ENCODE assay signal across 9 cellular contexts in the genomic region with DNA sequence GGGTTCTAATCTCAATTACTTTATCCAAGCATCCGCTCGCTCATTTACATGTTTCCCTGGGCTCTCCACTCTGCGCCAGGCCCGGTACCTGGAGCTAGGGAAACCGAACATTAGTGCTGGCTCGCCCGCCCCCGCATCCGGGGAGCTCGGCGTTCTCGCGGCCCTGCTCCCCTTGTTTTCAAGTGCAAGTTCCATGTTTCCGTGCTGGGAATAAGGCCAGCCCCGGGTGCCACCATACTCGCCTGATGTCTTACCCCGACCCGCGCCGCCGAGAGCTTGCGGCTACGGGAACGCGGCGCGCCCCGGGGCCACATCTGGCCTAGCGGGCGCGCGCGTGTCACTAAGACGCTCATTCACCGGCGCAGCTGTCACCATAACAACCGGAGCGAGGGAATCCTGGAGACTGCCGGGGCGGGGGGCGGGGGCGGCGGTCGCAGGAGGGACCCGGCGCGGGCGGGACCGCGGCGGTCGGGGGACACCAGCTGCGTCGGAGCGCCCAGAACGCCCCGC. TPM values are rescaled to one million over a fixed set of nuclear protein-coding genes. Genes with fewer than 3 reads are reported as not detected.
DNase-seq lines count a peak whose midpoint lies in the region; ATAC-seq and TF ChIP-seq lines count a peak whose summit lies in the region.
"Had no signal": no experiment of that assay in that cellular context is flagged by ENCODE, and none has a peak within 500 bp of the region (broad histone marks: within the 10 kb centered on the region; RNA-seq: fewer than 3 reads in every experiment).

A gene with protein sequence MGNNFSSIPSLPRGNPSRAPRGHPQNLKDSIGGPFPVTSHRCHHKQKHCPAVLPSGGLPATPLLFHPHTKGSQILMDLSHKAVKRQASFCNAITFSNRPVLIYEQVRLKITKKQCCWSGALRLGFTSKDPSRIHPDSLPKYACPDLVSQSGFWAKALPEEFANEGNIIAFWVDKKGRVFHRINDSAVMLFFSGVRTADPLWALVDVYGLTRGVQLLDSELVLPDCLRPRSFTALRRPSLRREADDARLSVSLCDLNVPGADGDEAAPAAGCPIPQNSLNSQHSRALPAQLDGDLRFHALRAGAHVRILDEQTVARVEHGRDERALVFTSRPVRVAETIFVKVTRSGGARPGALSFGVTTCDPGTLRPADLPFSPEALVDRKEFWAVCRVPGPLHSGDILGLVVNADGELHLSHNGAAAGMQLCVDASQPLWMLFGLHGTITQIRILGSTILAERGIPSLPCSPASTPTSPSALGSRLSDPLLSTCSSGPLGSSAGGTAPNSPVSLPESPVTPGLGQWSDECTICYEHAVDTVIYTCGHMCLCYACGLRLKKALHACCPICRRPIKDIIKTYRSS (plus strand): TSS at position 344 of the 510 bp plus-strand sequence. CDS start 683 bp downstream, outside the sequence.

- DNase-seq in Calu3 = no peak
- no peak for DNase-seq in MG63
- DNase-seq in amygdala (lab: John Stamatoyannopoulos, UW) = peak in 29 of 56 donors; percentile 12 to 68 (median 30)
- DNase-seq in SIG-M5 (lab: John Stamatoyannopoulos, UW) = no peak
- DNase-seq in NCI-H2081 treated with DMSO at 0.1 percent for 48 hours (lab: John Stamatoyannopoulos, UW) = no peak

- CTCF ChIA-PET in Calu3 (lab: Charles Lee) = interaction anchor here (0.6 kb wide), 1 partner anchor 28 kb away, joined by 4 read pairs; no protein-coding TSS in a partner anchor

- no peak within 1 kb of the TSS for H3K27ac Mint-ChIP-seq in Calu3 (ENCODE audit: unreplicated experiment)

- no peak within 1 kb of the TSS for H3K27ac ChIP-seq in iPS-20b (ENCODE audit: low read length)
- no peak within 1 kb of the TSS for H3K27ac ChIP-seq in skeletal muscle tissue (ENCODE audit: low read depth, low read length)

- peak within 1 kb of the TSS; percentile 67 for H3K4me3 Mint-ChIP-seq in Calu3 (ENCODE audit: low read depth, unreplicated experiment)

- intact Hi-C loops in Calu3 (cut with micrococcal nuclease; ENCODE audit: unreplicated experiment) = no loop called here

- H3K9me3 ChIP-seq in MG63 = no peaks in the 10 kb centered on the region
- H3K9me3 ChIP-seq in iPS-20b (ENCODE audit: insufficient read depth, low read depth, low read length) = no peaks in the 10 kb centered on the region
- no peaks in the 10 kb centered on the region for H3K9me3 ChIP-seq in skeletal muscle tissue (ENCODE audit: control insufficient read depth in 3 of 3, low read length in 3 of 3)

- H3K36me3 ChIP-seq in MG63 (no peaks in the 10 kb centered on the region), iPS-20b (ENCODE audit: insufficient read depth, low read depth, low read length) (no peaks in the 10 kb centered on the region), skeletal muscle tissue (ENCODE audit: control insufficient read depth in 3 of 3, insufficient read depth in 3 of 3, low read length in 3 of 3) (no peaks in the 10 kb centered on the region)

- no peak for ATAC-seq in GM18519 (IDR thresholded peaks at IDR 0.05; ENCODE audit: low FRiP score, unreplicated experiment)

- peaks cover 22% of the 10 kb centered on the region for H3K4me1 Mint-ChIP-seq in Calu3 (ENCODE audit: low read depth, unreplicated experiment)

- H3K9ac ChIP-seq in iPS-20b (ENCODE audit: low read depth, low read length) (no peak within 1 kb of the TSS), skeletal muscle tissue (ENCODE audit: low read depth in 1 of 3, low read length in 3 of 3) (peak within 1 kb of the TSS in 1 of 3 donors; percentile 40)

- no TSS peak for BruUV-seq in Calu3 (replicated peaks; lab: Mats Ljungman, UMichigan)

- no peaks in the 10 kb centered on the region for H3K36me3 Mint-ChIP-seq in Calu3 (ENCODE audit: insufficient read depth, unreplicated experiment)

- H3K27me3 Mint-ChIP-seq in Calu3 (ENCODE audit: unreplicated experiment) = peaks cover 64% of the 10 kb centered on the region

- H3K27me3 ChIP-seq in MG63 = peaks cover 25% of the 10 kb centered on the region
- peaks cover 64% of the 10 kb centered on the region for H3K27me3 ChIP-seq in iPS-20b (ENCODE audit: insufficient read depth, low read length)
- peaks cover 16 to 35% (median 22%) of the 10 kb centered on the region in 3 donors for H3K27me3 ChIP-seq in skeletal muscle tissue (ENCODE audit: control insufficient read depth in 3 of 3, insufficient read depth in 3 of 3, low read length in 3 of 3)

- TF ChIP-seq CTCF in Calu3 (IDR thresholded peaks at IDR 0.05; ENCODE audit: unreplicated experiment) = no peak

- no peaks in the 10 kb centered on the region for H3K9me3 Mint-ChIP-seq in Calu3 (ENCODE audit: low read depth, unreplicated experiment)

- peak within 1 kb of the TSS; percentile 22 for H3K4me3 ChIP-seq in MG63
- H3K4me3 ChIP-seq in iPS-20b (ENCODE audit: low read length) = peak within 1 kb of the TSS; percentile 66
- H3K4me3 ChIP-seq in skeletal muscle tissue (ENCODE audit: low read length in 3 of 3) = peak within 1 kb of the TSS in 2 of 3 donors; percentile 40 to 54

- H3K4me1 ChIP-seq in iPS-20b (ENCODE audit: insufficient read depth, low read length) (no peaks in the 10 kb centered on the region), skeletal muscle tissue (ENCODE audit: control insufficient read depth in 3 of 3, insufficient read depth in 3 of 3, low read length in 3 of 3) (peaks cover 13 to 15% (median 14%) of the 10 kb centered on the region in 3 donors)

RNA-seq across cellular contexts. Expression of the gene that starts here (rescaled TPM):
- total RNA-seq in Calu3 (2022) (0.22 TPM in 1 of 2 replicates, not detected in the other), skeletal muscle tissue (12.0 TPM)
- total RNA-seq in MG63 (2014; rRNA removed; shearing (Covaris generic); ENCODE audit: low replicate concordance) = not detected in 2 replicates
- total RNA-seq: lung microvascular endothelial cell had no signal

Comparison
In these comparisons a context has a peak if more than half of its experiments do, and no peak if none do; other contexts are left out.
1. RNA of the gene that starts here (total RNA-seq): 12.0 TPM in skeletal muscle tissue (single experiment); 0.22 TPM in Calu3 and not detected in MG63; every median in the first group is over 10 times any median in the second.
2. DNase-seq: peak in amygdala (29 of 56); none in Calu3 (single experiment), MG63 (single experiment), SIG-M5 (single experiment) and NCI-H2081 treated with DMSO at 0.1 percent for 48 hours (single experiment).
3. Peak in every context shown above with its lines, with median percentiles within 50 percentile points of each other: H3K4me3 ChIP-seq.